ENCODE assay signal across 9 cellular contexts in the genomic region with DNA sequence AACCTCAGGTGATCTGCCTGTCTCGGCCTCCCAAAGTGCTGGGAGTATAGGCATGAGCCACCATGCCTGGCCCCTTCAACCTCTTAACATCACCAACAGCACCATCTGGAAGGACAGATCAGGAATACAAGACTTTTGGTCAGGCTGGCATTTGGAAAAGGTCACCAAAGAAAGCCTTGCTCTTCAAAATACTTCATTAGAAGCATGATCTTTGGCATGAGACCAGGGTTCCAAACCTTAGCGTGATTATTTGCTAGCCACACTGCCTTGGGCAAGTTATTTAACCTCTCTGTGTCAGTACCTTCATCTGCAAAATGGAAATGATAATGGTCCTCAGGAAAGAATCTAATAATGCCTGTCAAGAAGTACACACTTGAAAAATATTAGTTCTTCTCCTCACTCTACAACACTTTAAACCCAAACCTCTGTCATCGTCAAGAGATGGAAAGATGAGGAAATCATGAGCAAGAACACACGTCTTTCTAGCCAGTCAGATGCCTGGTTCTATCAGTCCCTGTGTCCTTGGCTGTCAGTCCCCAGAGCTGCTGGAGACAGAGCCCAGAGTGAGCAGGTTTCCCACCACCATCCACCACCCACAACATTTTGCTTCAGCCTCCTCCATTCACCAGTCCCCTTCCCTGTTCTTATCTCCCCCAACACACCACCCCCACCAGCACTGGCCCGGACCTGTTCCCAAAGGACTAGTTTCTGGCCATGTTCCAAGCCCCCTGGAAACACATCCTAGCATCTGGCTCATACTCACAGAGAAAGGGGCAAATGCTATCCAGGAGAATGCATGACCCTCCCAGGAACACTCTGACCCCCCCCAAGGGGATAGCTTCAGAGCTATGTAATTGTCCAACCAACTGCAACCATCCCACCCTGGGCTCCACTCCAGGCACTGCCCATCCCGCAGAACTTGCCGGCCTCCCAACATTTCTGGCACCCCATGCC. TPM values are rescaled to one million over a fixed set of nuclear protein-coding genes. Genes with fewer than 3 reads are reported as not detected.
DNase-seq lines count a peak whose midpoint lies in the region; ATAC-seq and TF ChIP-seq lines count a peak whose summit lies in the region.
"Had no signal": no experiment of that assay in that cellular context is flagged by ENCODE, and none has a peak within 500 bp of the region (broad histone marks: within the 10 kb centered on the region; RNA-seq: fewer than 3 reads in every experiment).

No MANE protein-coding gene starts in this region.

- TF ChIP-seq POLR2A in gastroesophageal sphincter (IDR thresholded peaks at IDR 0.05) (no peak), GM18505 (IDR thresholded peaks at IDR 0.05; ENCODE audit: borderline replicate concordance, extremely low read depth, insufficient read depth, insufficient read length) (no peak)

- DNase-seq in BJ (ENCODE audit: low read depth) (no peak), ascending aorta (ENCODE audit: low spot score in 2 of 2) (no peak), G401 (ENCODE audit: low spot score) (no peak)
- DNase-seq: activated CD8-positive, alpha-beta T cell treated with anti-CD3 and anti-CD28 coated beads for 36 hours had no signal

- H3K27ac Mint-ChIP-seq in stimulated activated memory B cell treated with anti-CD40 and anti-IgM and Interleukin-4, amounts not matched to agents 10 μg/mL and 1 μg/mL and 100 μg/mL, for 72 hours = no peak overlapping the region
- H3K27ac Mint-ChIP-seq: activated CD8-positive, alpha-beta T cell treated with anti-CD3 and anti-CD28 coated beads for 36 hours had no signal

- H2AFZ ChIP-seq in parathyroid adenoma = no peak overlapping the region

- H3K4me3 Mint-ChIP-seq in stimulated activated memory B cell treated with anti-CD40 and anti-IgM and Interleukin-4, amounts not matched to agents 10 μg/mL and 1 μg/mL and 100 μg/mL, for 72 hours = no peak overlapping the region
- H3K4me3 Mint-ChIP-seq: activated CD8-positive, alpha-beta T cell treated with anti-CD3 and anti-CD28 coated beads for 36 hours had no signal

- H3K9me3 Mint-ChIP-seq in stimulated activated memory B cell treated with anti-CD40 and anti-IgM and Interleukin-4, amounts not matched to agents 10 μg/mL and 1 μg/mL and 100 μg/mL, for 72 hours = no peaks in the 10 kb centered on the region
- H3K9me3 Mint-ChIP-seq: activated CD8-positive, alpha-beta T cell treated with anti-CD3 and anti-CD28 coated beads for 36 hours had no signal

- H3K36me3 Mint-ChIP-seq in stimulated activated memory B cell treated with anti-CD40 and anti-IgM and Interleukin-4, amounts not matched to agents 10 μg/mL and 1 μg/mL and 100 μg/mL, for 72 hours = no peaks in the 10 kb centered on the region

- H3K79me2 ChIP-seq in parathyroid adenoma = peaks cover 4% of the 10 kb centered on the region

- peaks cover 18% of the 10 kb centered on the region for H3K4me1 Mint-ChIP-seq in stimulated activated memory B cell treated with anti-CD40 and anti-IgM and Interleukin-4, amounts not matched to agents 10 μg/mL and 1 μg/mL and 100 μg/mL, for 72 hours

- peak overlapping the region; percentile 97 for H3K4me2 ChIP-seq in parathyroid adenoma (ENCODE audit: low read length)

- intact Hi-C loops in ascending aorta (cut with DNase I) = no loop called here

- peak overlapping the region; percentile 97 to 99 for H3K27ac ChIP-seq in ascending aorta
- peak overlapping the region in 3 of 4 donors; percentile 86 to 91 (median 90) for H3K27ac ChIP-seq in gastroesophageal sphincter
- H3K27ac ChIP-seq in parathyroid adenoma = no peak overlapping the region

- H3K9me3 ChIP-seq in ascending aorta (no peaks in the 10 kb centered on the region), gastroesophageal sphincter (no peaks in the 10 kb centered on the region), parathyroid adenoma (ENCODE audit: control insufficient read depth, low read length) (no peaks in the 10 kb centered on the region)

- H3K4me1 ChIP-seq in ascending aorta (peaks cover 11 to 25% of the 10 kb centered on the region in 2 donors), gastroesophageal sphincter (peaks cover 4 to 54% (median 17%) of the 10 kb centered on the region in 3 donors), parathyroid adenoma (peaks cover 4% of the 10 kb centered on the region)

- POLR2A ChIA-PET in BJ (lab: Charles Lee) = no interaction called here

- H3K4me3 ChIP-seq in BJ (ENCODE audit: low read depth, low read length) = peak overlapping the region; percentile 90
- H3K4me3 ChIP-seq in ascending aorta = peak overlapping the region; percentile 90 to 97
- H3K4me3 ChIP-seq in gastroesophageal sphincter = peak overlapping the region in 1 of 2 donors; percentile 95
- peak overlapping the region; percentile 88 for H3K4me3 ChIP-seq in parathyroid adenoma (ENCODE audit: low read depth, low read length)

- H3K27me3 ChIP-seq in BJ (ENCODE audit: control insufficient read depth, insufficient read depth, low read length) (no peaks in the 10 kb centered on the region), ascending aorta (no peaks in the 10 kb centered on the region), gastroesophageal sphincter (no peaks in the 10 kb centered on the region), parathyroid adenoma (ENCODE audit: control insufficient read depth, insufficient read depth, low read length) (no peaks in the 10 kb centered on the region)

- ATAC-seq in gastroesophageal sphincter = no peak
- ATAC-seq in GM18858 (IDR thresholded peaks at IDR 0.05; ENCODE audit: unreplicated experiment) = no peak
- no peak for ATAC-seq in GM18505 (IDR thresholded peaks at IDR 0.05; ENCODE audit: unreplicated experiment)
- ATAC-seq in stimulated activated memory B cell treated with anti-CD40 and anti-IgM and Interleukin-4, amounts not matched to agents 10 μg/mL and 1 μg/mL and 100 μg/mL, for 72 hours = no peak
- ATAC-seq: activated CD8-positive, alpha-beta T cell treated with anti-CD3 and anti-CD28 coated beads for 36 hours had no signal

- TF ChIP-seq EP300 in gastroesophageal sphincter (IDR thresholded peaks at IDR 0.05) = no peak

- CTCF ChIA-PET in BJ (lab: Yijun Ruan, JAX) = interaction anchor here (0.8 to 3.8 kb wide), 4 partner anchors 9 to 34 kb away, joined by 3 to 15 read pairs (median 3); no protein-coding TSS in a partner anchor

- peaks cover 82% of the 10 kb centered on the region for H3K27me3 Mint-ChIP-seq in stimulated activated memory B cell treated with anti-CD40 and anti-IgM and Interleukin-4, amounts not matched to agents 10 μg/mL and 1 μg/mL and 100 μg/mL, for 72 hours

- 19 to 38% methylated on average over 3 to 5 of the region's 7 CpGs for WGBS in gastroesophageal sphincter (ENCODE audit: low coverage in 1 of 2), 2 donors

- no peak overlapping the region for H3K9ac ChIP-seq in parathyroid adenoma

- in situ Hi-C loops in G401 (cut with HindIII; ENCODE audit: low sequenced_read_pairs) = no loop called here

- H3K36me3 ChIP-seq in BJ (ENCODE audit: control insufficient read depth, insufficient read depth, low read length) = peaks cover 6% of the 10 kb centered on the region
- H3K36me3 ChIP-seq in ascending aorta = peaks cover 12% of the 10 kb centered on the region in 2 donors
- peaks cover 0 to 11% of the 10 kb centered on the region in 2 donors for H3K36me3 ChIP-seq in gastroesophageal sphincter
- H3K36me3 ChIP-seq in parathyroid adenoma (ENCODE audit: control insufficient read depth, insufficient read depth, low read length) = no peaks in the 10 kb centered on the region

- TF ChIP-seq CTCF in BJ (IDR thresholded peaks at IDR 0.05; ENCODE audit: insufficient read depth, low read depth, low read length) = no peak
- TF ChIP-seq CTCF in ascending aorta (IDR thresholded peaks at IDR 0.05) = no peak
- no peak for TF ChIP-seq CTCF in gastroesophageal sphincter (IDR thresholded peaks at IDR 0.05)
- no peak for TF ChIP-seq CTCF in parathyroid adenoma (IDR thresholded peaks at IDR 0.05)

RNA-seq across cellular contexts. Expression of a gene that starts 2.0 kb away (rescaled TPM):
- 27.8 and 37.9 TPM in 2 replicates for polyA plus RNA-seq in BJ (2011; rRNA removed)
- 26.1 and 54.9 TPM in 2 replicates for polyA minus RNA-seq in BJ (2011; rRNA and poly(A)+ RNA removed)
- 65.0 TPM for total RNA-seq in ascending aorta
- total RNA-seq in gastroesophageal sphincter = 10 to 100 TPM; 21.9 to 33.0 (median 29.0) TPM
- 23.1 and 29.8 TPM in 2 replicates for total RNA-seq in G401 (2014; rRNA removed; shearing (Covaris generic))
- total RNA-seq: activated CD8-positive, alpha-beta T cell treated with anti-CD3 and anti-CD28 coated beads for 36 hours had no signal

RNA-seq across cellular contexts. Expression of a gene that starts 31.4 kb away (rescaled TPM):
- 24.2 and 48.2 TPM in 2 replicates for polyA plus RNA-seq in BJ (2011; rRNA removed)
- polyA minus RNA-seq in BJ (2011; rRNA and poly(A)+ RNA removed) = 26.6 and 32.2 TPM in 2 replicates
- total RNA-seq in ascending aorta = 54.5 TPM
- 10 to 100 TPM in 3 of 4 donors, 1 to 10 TPM in 1; 9.4 to 39.2 (median 30.1) TPM for total RNA-seq in gastroesophageal sphincter
- 2.9 and 17.2 TPM in 2 replicates for total RNA-seq in G401 (2014; rRNA removed; shearing (Covaris generic))
